ENCODE assay signal across 13 cellular contexts in genomic region chr7:84191842-84192241, GRCh38. TPM values are rescaled to one million over a fixed set of nuclear protein-coding genes. Genes with fewer than 3 reads are reported as not detected.
DNase-seq lines count a peak whose midpoint lies in the region; ATAC-seq and TF ChIP-seq lines count a peak whose summit lies in the region.
"Had no signal": no experiment of that assay in that cellular context is flagged by ENCODE, and none has a peak within 500 bp of the region (broad histone marks: within the 10 kb centered on the region; RNA-seq: fewer than 3 reads in every experiment).

No MANE protein-coding gene starts in this region.

- peaks cover 65% of the 10 kb centered on the region for H3K79me2 ChIP-seq in neural cell (replicated peaks; ENCODE audit: insufficient read depth, low read length)

- peak overlapping the region; percentile 68 for H3K4me3 ChIP-seq in neural cell (ENCODE audit: low read length)
- H3K4me3 ChIP-seq: pancreas had no signal

- no peaks in the 10 kb centered on the region for H3K9me3 Mint-ChIP-seq in activated CD8-positive, alpha-beta memory T cell treated with anti-CD3 and anti-CD28 coated beads, Interleukin-2, amount 10 ng/mL, durations not matched to agents 7 days and 5 days (ENCODE audit: low read depth)

- TF ChIP-seq EP300 in neural cell (conservative IDR thresholded peaks at IDR 0.05; ENCODE audit: poor library complexity, severe bottlenecking): no peak

- H4K20me1 ChIP-seq in neural cell (ENCODE audit: insufficient read depth): no peaks in the 10 kb centered on the region

- H3K27ac Mint-ChIP-seq in activated CD8-positive, alpha-beta memory T cell treated with anti-CD3 and anti-CD28 coated beads, Interleukin-2, amount 10 ng/mL, durations not matched to agents 7 days and 5 days: no peak overlapping the region
- H3K27ac Mint-ChIP-seq: CD4-positive, alpha-beta memory T cell; T-helper 17 cell had no signal

- TF ChIP-seq CTCF in neural cell (IDR thresholded peaks at IDR 0.05; ENCODE audit: poor library complexity, severe bottlenecking): no peak

- H2AFZ ChIP-seq in neural cell (ENCODE audit: low read depth, low read length): no peak overlapping the region

- CTCF ChIA-PET in activated CD8-positive, alpha-beta memory T cell treated with anti-CD3 and anti-CD28 coated beads, Interleukin-2, amount 10 ng/mL, durations not matched to agents 7 days and 5 days (lab: Charles Lee): no interaction called here

- no peaks in the 10 kb centered on the region for H3K36me3 ChIP-seq in neural cell (ENCODE audit: insufficient read depth, low read length)
- H3K36me3 ChIP-seq: pancreas had no signal

- no peak overlapping the region for H3K4me3 Mint-ChIP-seq in activated CD8-positive, alpha-beta memory T cell treated with anti-CD3 and anti-CD28 coated beads, Interleukin-2, amount 10 ng/mL, durations not matched to agents 7 days and 5 days
- H3K4me3 Mint-ChIP-seq: CD4-positive, alpha-beta memory T cell; T-helper 17 cell had no signal

- no peak for TF ChIP-seq RAD21 in neural cell (conservative IDR thresholded peaks at IDR 0.05)

- H3K27ac ChIP-seq in epithelial cell of prostate (peak overlapping the region; percentile 82), neural cell (ENCODE audit: low read length) (peak overlapping the region; percentile 23)
- H3K27ac ChIP-seq: pancreas had no signal

- H3F3A ChIP-seq in neural cell (ENCODE audit: insufficient read depth, low read length, poor library complexity, severe bottlenecking): no peaks in the 10 kb centered on the region

- no peaks in the 10 kb centered on the region for H3K27me3 Mint-ChIP-seq in activated CD8-positive, alpha-beta memory T cell treated with anti-CD3 and anti-CD28 coated beads, Interleukin-2, amount 10 ng/mL, durations not matched to agents 7 days and 5 days
- H3K27me3 Mint-ChIP-seq: CD4-positive, alpha-beta memory T cell; T-helper 17 cell had no signal

- no peak for ATAC-seq in activated CD8-positive, alpha-beta memory T cell treated with anti-CD3 and anti-CD28 coated beads, Interleukin-2, amount 10 ng/mL, durations not matched to agents 7 days and 5 days
- ATAC-seq in GM18517 (IDR thresholded peaks at IDR 0.05; ENCODE audit: unreplicated experiment): no peak
- ATAC-seq: left cardiac atrium, pancreas, T-helper 17 cell had no signal

- H3K27me3 ChIP-seq in neural cell (ENCODE audit: insufficient read depth, low read depth, low read length): no peaks in the 10 kb centered on the region
- H3K27me3 ChIP-seq: pancreas had no signal

- H3K4me1 Mint-ChIP-seq in activated CD8-positive, alpha-beta memory T cell treated with anti-CD3 and anti-CD28 coated beads, Interleukin-2, amount 10 ng/mL, durations not matched to agents 7 days and 5 days: peaks cover 3% of the 10 kb centered on the region

- DNase-seq in DMS 273 (lab: John Stamatoyannopoulos, UW; ENCODE audit: unreplicated experiment) (peak; percentile 55), M059J (ENCODE audit: low read depth) (peak; percentile 56), epithelial cell of prostate (ENCODE audit: low read depth, low spot score) (no peak), NCI-H2196 treated with DMSO at 0.1 percent for 48 hours (lab: John Stamatoyannopoulos, UW; ENCODE audit: unreplicated experiment) (no peak)
- no peak for DNase-seq in activated effector memory CD4-positive, alpha-beta T cell treated with Interleukin-2 at 50 U/mL for 16 hours
- no peak for DNase-seq in activated CD8-positive, alpha-beta memory T cell treated with anti-CD3 and anti-CD28 coated beads, Interleukin-2, amount 10 ng/mL, durations not matched to agents 7 days and 5 days
- DNase-seq: amniotic stem cell; CD4-positive, alpha-beta memory T cell; left cardiac atrium; pancreas; T-helper 17 cell had no signal

- H3K9me3 ChIP-seq in neural cell (ENCODE audit: low read length): no peaks in the 10 kb centered on the region
- H3K9me3 ChIP-seq: pancreas had no signal

- H3K9me2 ChIP-seq in neural cell (ENCODE audit: insufficient read depth, low read length): no peaks in the 10 kb centered on the region

- H3K4me2 ChIP-seq in neural cell (ENCODE audit: low read length): peak overlapping the region; percentile 58

- H3K36me3 Mint-ChIP-seq in activated CD8-positive, alpha-beta memory T cell treated with anti-CD3 and anti-CD28 coated beads, Interleukin-2, amount 10 ng/mL, durations not matched to agents 7 days and 5 days: no peaks in the 10 kb centered on the region

- H3K9ac ChIP-seq in neural cell (ENCODE audit: low read length): peak overlapping the region; percentile 14

TF ChIP-seq in neural cell, 6 proteins besides CTCF, POLR2A, EP300 and RAD21:
- TF ChIP-seq POLR2AphosphoS5 (IDR thresholded peaks at IDR 0.05) (no peak), REST (IDR thresholded peaks at IDR 0.05; ENCODE audit: borderline replicate concordance) (no peak), MXI1 (conservative IDR thresholded peaks at IDR 0.05; ENCODE audit: poor library complexity, severe bottlenecking) (no peak), TAF1 (IDR thresholded peaks at IDR 0.05; ENCODE audit: low read depth) (no peak), EZH2 (IDR thresholded peaks at IDR 0.05; ENCODE audit: borderline replicate concordance, insufficient read depth, low read length, poor library complexity, severe bottlenecking) (no peak), SMC3 (conservative IDR thresholded peaks at IDR 0.05; ENCODE audit: poor library complexity) (no peak)

RNA-seq across cellular contexts. Expression of gene SEMA3A, which starts 2.7 kb away (rescaled TPM):
- total RNA-seq in M059J (2014; rRNA removed; shearing (Covaris generic)): 13.6 and 20.1 TPM in 2 replicates
- polyA plus RNA-seq in neural cell: 20.7 and 22.8 TPM in 2 replicates
- polyA minus RNA-seq in neural cell: 130 and 157 TPM in 2 replicates
- 1 to 10 TPM in 1 of 2 experiments, under 1 TPM in 1; 0.82 to 1.4 TPM for total RNA-seq in activated CD8-positive, alpha-beta memory T cell treated with anti-CD3 and anti-CD28 coated beads, Interleukin-2, amount 10 ng/mL, durations not matched to agents 7 days and 5 days
- total RNA-seq: T-helper 17 cell had no signal

Comparison
In these comparisons a context has a peak if more than half of its experiments do, and no peak if none do; other contexts are left out.
1. DNase-seq: peak in DMS 273 (single experiment) and M059J (single experiment); none in epithelial cell of prostate (single experiment), NCI-H2196 treated with DMSO at 0.1 percent for 48 hours (single experiment), activated effector memory CD4-positive, alpha-beta T cell treated with Interleukin-2 at 50 U/mL for 16 hours (single experiment) and activated CD8-positive, alpha-beta memory T cell treated with anti-CD3 and anti-CD28 coated beads, Interleukin-2, amount 10 ng/mL, durations not matched to agents 7 days and 5 days (single experiment).